ENCODE assay signal across 9 cellular contexts in genomic region chr5:143968071-143968878, GRCh38.
DNase-seq lines count a peak whose midpoint lies in the region; ATAC-seq, FAIRE-seq and TF ChIP-seq lines count a peak whose summit lies in the region.
"Had no signal": no experiment of that assay in that cellular context is flagged by ENCODE, and none has a peak within 500 bp of the region (broad histone marks: within the 10 kb centered on the region; RNA-seq: fewer than 3 reads in every experiment).

No MANE protein-coding gene starts in this region.

- H4K20me1 ChIP-seq in smooth muscle cell (ENCODE audit: low read depth), result no peaks in the 10 kb centered on the region

- no peak overlapping the region for H3K4me2 ChIP-seq in smooth muscle cell

- WGBS in smooth muscle cell (ENCODE audit: low lambda C conversion rate), result 93% methylated on average over 3 of the region's 3 CpGs

- no peak overlapping the region for H3K27ac ChIP-seq in foreskin keratinocyte
- H3K27ac ChIP-seq in smooth muscle cell (ENCODE audit: low read depth), result no peak overlapping the region
- H3K27ac ChIP-seq: upper lobe of left lung had no signal

- no peak overlapping the region for H3K4me3 ChIP-seq in smooth muscle cell
- H3K4me3 ChIP-seq: upper lobe of left lung had no signal

- ATAC-seq in foreskin keratinocyte, result peak; percentile 82
- no peak for ATAC-seq in GM21737 (IDR thresholded peaks at IDR 0.05; ENCODE audit: unreplicated experiment)

- peak; percentile 32 for TF ChIP-seq CTCF in GM13976 (IDR thresholded peaks at IDR 0.05; ENCODE audit: borderline replicate concordance, control extremely low read depth, extremely low read depth, insufficient read depth, missing control alignments)
- TF ChIP-seq CTCF in foreskin keratinocyte (conservative IDR thresholded peaks at IDR 0.05), result peak; percentile 78
- peak; percentile 41 for TF ChIP-seq CTCF in smooth muscle cell (IDR thresholded peaks at IDR 0.05; ENCODE audit: borderline replicate concordance, insufficient read depth, poor library complexity, severe bottlenecking)

- in situ Hi-C loops in GM13976 (cut with MboI; ENCODE audit: low sequenced_read_pairs, unreplicated experiment), result loop anchor here (25.0 kb wide), 3 partner anchors 556 to 1056 kb away; partner anchors contain the start of gene NR3C1

- H3K4me1 ChIP-seq in foreskin keratinocyte (no peaks in the 10 kb centered on the region), smooth muscle cell (ENCODE audit: low read depth) (no peaks in the 10 kb centered on the region)
- H3K4me1 ChIP-seq: upper lobe of left lung had no signal

- H3K9me3 ChIP-seq in smooth muscle cell (replicated peaks; ENCODE audit: low read depth), result no peaks in the 10 kb centered on the region
- H3K9me3 ChIP-seq: upper lobe of left lung had no signal

- H3K79me2 ChIP-seq in smooth muscle cell (ENCODE audit: low read depth), result no peaks in the 10 kb centered on the region

- H3K27me3 ChIP-seq in foreskin keratinocyte (no peaks in the 10 kb centered on the region), smooth muscle cell (ENCODE audit: low read depth) (peaks cover 6% of the 10 kb centered on the region)
- H3K27me3 ChIP-seq: upper lobe of left lung had no signal

- no peak overlapping the region for H2AFZ ChIP-seq in smooth muscle cell (ENCODE audit: low read depth)

- no peaks in the 10 kb centered on the region for H3F3A ChIP-seq in smooth muscle cell (ENCODE audit: low read depth)

- no peak overlapping the region for H3K9ac ChIP-seq in smooth muscle cell (ENCODE audit: low read depth)

- DNase-seq in AG20443 (ENCODE audit: low spot score) (peak; percentile 61), GM13976 (ENCODE audit: low spot score) (peak; percentile 32), HuH-7 (ENCODE audit: low spot score) (peak; percentile 10), RCC 7860 (ENCODE audit: low spot score) (peak; percentile 50), foreskin keratinocyte (peak in 1 of 2 donors; percentile 62), smooth muscle cell (lab: John Stamatoyannopoulos, UW; ENCODE audit: unreplicated experiment) (no peak)
- DNase-seq in activated CD4-positive, alpha-beta T cell treated with anti-CD3 and anti-CD28 coated beads, Interleukin-2, amount 50 U/mL, for 4 hours, result no peak
- DNase-seq: upper lobe of left lung had no signal

- peak; percentile 83 for FAIRE-seq in RCC 7860 (lab: Jason Lieb, UNC)

- no peaks in the 10 kb centered on the region for H3K36me3 ChIP-seq in smooth muscle cell (ENCODE audit: low read depth)
- H3K36me3 ChIP-seq: upper lobe of left lung had no signal

Comparison
In these comparisons a context has a peak if more than half of its experiments do, and no peak if none do; other contexts are left out.
1. DNase-seq: peak in AG20443 (single experiment), GM13976 (single experiment), HuH-7 (single experiment) and RCC 7860 (single experiment); none in smooth muscle cell (single experiment) and activated CD4-positive, alpha-beta T cell treated with anti-CD3 and anti-CD28 coated beads, Interleukin-2, amount 50 U/mL, for 4 hours (0 of 2).
2. Peak in every context shown above with its lines, with median percentiles within 50 percentile points of each other: CTCF ChIP-seq.